ENCODE assay signal across 8 cellular contexts in genomic region chrX:12791253-12792228, GRCh38. TPM values are rescaled to one million over a fixed set of nuclear protein-coding genes. Genes with fewer than 3 reads are reported as not detected.
DNase-seq lines count a peak whose midpoint lies in the region; ATAC-seq lines count a peak whose summit lies in the region.

Gene PRPS2 (plus strand): TSS chrX:12791412. CDS start chrX:12791498, 86 bp downstream.

- peak within 1 kb of the TSS; percentile 52 for H3K4me3 ChIP-seq in mesodermal cell (ENCODE audit: extremely low read depth, insufficient read depth, low read length, poor library complexity, severe bottlenecking)

- 0% methylated on average over 13 to 50 of the region's 113 CpGs for WGBS in mesodermal cell (ENCODE audit: insufficient coverage in 2 of 2), 2 experiments

- no peaks in the 10 kb centered on the region for H3K9me3 ChIP-seq in mesodermal cell (ENCODE audit: control insufficient read depth, low read length)

- H3K4me1 ChIP-seq in mesodermal cell (ENCODE audit: control insufficient read depth, insufficient read depth, low read length, poor library complexity, severe bottlenecking), result no peaks in the 10 kb centered on the region

- POLR2A ChIA-PET in activated CD8-positive, alpha-beta T cell treated with anti-CD3 and anti-CD28 coated beads, Interleukin-2, amount 10 ng/mL, durations not matched to agents 7 days and 5 days (lab: Charles Lee), result interaction anchor here (1.0 kb wide), 1 partner anchor 1236 kb away, joined by 3 read pairs; no protein-coding TSS in a partner anchor

- peaks cover 35% of the 10 kb centered on the region for H3K36me3 Mint-ChIP-seq in activated CD8-positive, alpha-beta T cell treated with anti-CD3 and anti-CD28 coated beads, Interleukin-2, amount 10 ng/mL, durations not matched to agents 7 days and 5 days (ENCODE audit: low read depth)
- H3K36me3 Mint-ChIP-seq in effector memory CD8-positive, alpha-beta T cell (ENCODE audit: insufficient read depth), result peaks cover 3% of the 10 kb centered on the region

- CTCF ChIA-PET in activated CD8-positive, alpha-beta T cell treated with anti-CD3 and anti-CD28 coated beads, Interleukin-2, amount 10 ng/mL, durations not matched to agents 7 days and 5 days (lab: Charles Lee), result interaction anchor here (0.9 to 4.4 kb wide), 3 partner anchors 20 to 155 kb away, joined by 4 to 48 read pairs (median 4); no protein-coding TSS in a partner anchor

- H3K4me1 Mint-ChIP-seq in activated CD8-positive, alpha-beta T cell treated with anti-CD3 and anti-CD28 coated beads, Interleukin-2, amount 10 ng/mL, durations not matched to agents 7 days and 5 days (ENCODE audit: low read depth), result peaks cover 38% of the 10 kb centered on the region
- peaks cover 12 to 15% of the 10 kb centered on the region in 2 donors for H3K4me1 Mint-ChIP-seq in effector memory CD8-positive, alpha-beta T cell (ENCODE audit: low read depth in 2 of 2)

- peak within 1 kb of the TSS; percentile 87 for H3K27ac Mint-ChIP-seq in activated CD8-positive, alpha-beta T cell treated with anti-CD3 and anti-CD28 coated beads, Interleukin-2, amount 10 ng/mL, durations not matched to agents 7 days and 5 days
- H3K27ac Mint-ChIP-seq in effector memory CD8-positive, alpha-beta T cell, result peak within 1 kb of the TSS; percentile 82 to 86

- no peaks in the 10 kb centered on the region for H3K36me3 ChIP-seq in mesodermal cell (ENCODE audit: control insufficient read depth, insufficient read depth, low read length)

- peak within 1 kb of the TSS; percentile 82 for H3K4me3 Mint-ChIP-seq in activated CD8-positive, alpha-beta T cell treated with anti-CD3 and anti-CD28 coated beads, Interleukin-2, amount 10 ng/mL, durations not matched to agents 7 days and 5 days
- peak within 1 kb of the TSS; percentile 82 to 86 for H3K4me3 Mint-ChIP-seq in effector memory CD8-positive, alpha-beta T cell

- no peaks in the 10 kb centered on the region for H3K9me3 Mint-ChIP-seq in activated CD8-positive, alpha-beta T cell treated with anti-CD3 and anti-CD28 coated beads, Interleukin-2, amount 10 ng/mL, durations not matched to agents 7 days and 5 days (ENCODE audit: insufficient read depth)
- no peaks in the 10 kb centered on the region for H3K9me3 Mint-ChIP-seq in effector memory CD8-positive, alpha-beta T cell

- H3K27me3 Mint-ChIP-seq in activated CD8-positive, alpha-beta T cell treated with anti-CD3 and anti-CD28 coated beads, Interleukin-2, amount 10 ng/mL, durations not matched to agents 7 days and 5 days (ENCODE audit: low read depth), result peaks cover 9% of the 10 kb centered on the region
- H3K27me3 Mint-ChIP-seq in effector memory CD8-positive, alpha-beta T cell, result no peaks in the 10 kb centered on the region

- no peak within 1 kb of the TSS for H3K27ac ChIP-seq in mesodermal cell (ENCODE audit: low read depth, low read length, severe bottlenecking)

- peak; percentile 72 for ATAC-seq in HG03064 (IDR thresholded peaks at IDR 0.05; ENCODE audit: low read depth, unreplicated experiment)
- peak; percentile 91 for ATAC-seq in activated CD8-positive, alpha-beta T cell treated with anti-CD3 and anti-CD28 coated beads, Interleukin-2, amount 10 ng/mL, durations not matched to agents 7 days and 5 days
- ATAC-seq in effector memory CD8-positive, alpha-beta T cell (replicated peaks), result peak; percentile 87

- peak; percentile 68 for DNase-seq in NCI-H510A (lab: John Stamatoyannopoulos, UW)
- DNase-seq in NCI-H510A treated with DMSO at 0.1 percent for 48 hours (lab: John Stamatoyannopoulos, UW), result no peak
- peak; percentile 2 for DNase-seq in NCI-H524 treated with DMSO at 0.1 percent for 48 hours (lab: John Stamatoyannopoulos, UW)
- peak; percentile 81 for DNase-seq in activated CD8-positive, alpha-beta T cell treated with anti-CD3 and anti-CD28 coated beads, Interleukin-2, amount 10 ng/mL, durations not matched to agents 7 days and 5 days
- DNase-seq in effector memory CD8-positive, alpha-beta T cell, result peak; percentile 41 to 48 (median 43)
- peak; percentile 37 to 49 for DNase-seq in stimulated activated CD8-positive, alpha-beta memory T cell treated with anti-CD3 and anti-CD28 coated beads, Interleukin-15, amount 100 ng/mL, for 4 hours (ENCODE audit: low read depth in 2 of 2)

RNA-seq across cellular contexts. Expression of gene PRPS2, which starts in this region (rescaled TPM):
- 10 to 100 TPM; 84.5 to 94.3 TPM for total RNA-seq in activated CD8-positive, alpha-beta T cell treated with anti-CD3 and anti-CD28 coated beads, Interleukin-2, amount 10 ng/mL, durations not matched to agents 7 days and 5 days
- polyA plus RNA-seq in mesodermal cell (2013, experiment 1 of 2), result 16.0 TPM
- 17.5 TPM for polyA plus RNA-seq in mesodermal cell (2013, experiment 2 of 2)
